In the genomic region with DNA sequence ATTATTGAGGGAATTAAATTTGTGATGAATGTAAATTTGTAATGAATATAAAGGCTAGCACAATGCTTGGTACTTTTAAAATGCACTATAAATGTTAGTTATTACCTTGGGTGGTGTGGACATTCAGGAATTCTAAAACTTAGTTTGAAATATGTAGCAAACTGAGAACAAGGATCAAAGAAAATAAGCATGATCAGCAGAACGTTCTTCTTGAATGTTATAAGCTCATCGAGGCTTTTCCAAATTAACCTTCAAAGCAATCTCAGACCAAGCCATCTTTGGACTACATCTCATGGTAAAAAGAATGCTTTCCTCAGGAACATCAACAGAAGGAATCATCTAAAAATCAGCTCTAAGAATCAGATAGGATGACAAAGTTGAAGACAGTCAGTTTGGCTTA, we compare ENCODE assay signal across 28 cellular contexts.
"Had no signal": no experiment of that assay in that cellular context is flagged by ENCODE, and none has a peak within 500 bp of the region (broad histone marks: within the 10 kb centered on the region; RNA-seq: fewer than 3 reads in every experiment).

No MANE protein-coding gene starts in this region.

- DNase-seq: naive thymus-derived CD4-positive, alpha-beta T cell; natural killer cell; nephron progenitor cell; nucleus accumbens; pancreas; retina; right cardiac atrium; sigmoid colon; small intestine; stimulated activated CD4-positive, alpha-beta T cell treated with anti-CD3 and anti-CD28 coated beads, Interleukin-15, amount 100 ng/mL, for 24 hours; stimulated activated CD4-positive, alpha-beta T cell treated with anti-CD3 and anti-CD28 coated beads, Interleukin-2, amount 100 ng/mL, for 24 hours; stimulated activated CD4-positive, alpha-beta T cell treated with anti-CD3 and anti-CD28 coated beads, Interleukin-2, amount 100 ng/mL, for 48 hours; stimulated activated CD4-positive, alpha-beta T cell treated with anti-CD3 and anti-CD28 coated beads, Interleukin-4, amount 100 ng/mL, for 24 hours; stimulated activated naive B cell treated with anti-CD40 and anti-IgM and Interleukin-4, amounts not matched to agents 10 μg/mL and 1 μg/mL and 100 μg/mL, for 72 hours; stimulated activated naive CD4-positive, alpha-beta T cell treated with Interleukin-2 at 50 U/mL for 16 hours; stomach; testis; tibial artery; transverse colon; upper lobe of left lung had no signal

- H3K36me3 Mint-ChIP-seq: stimulated activated effector memory CD8-positive, alpha-beta T cell treated with anti-CD3 and anti-CD28 coated beads, Interleukin-12 subunit alpha, Interleukin-12 subunit beta, amount 100 ng/mL, for 72 hours had no signal

- H3K4me1 ChIP-seq: pancreas, prostate gland, testis, upper lobe of left lung had no signal

- H3K27ac ChIP-seq: neutrophil, pancreas, prostate gland, stomach, suprapubic skin, testis, tibial artery, transverse colon, upper lobe of left lung had no signal

- H3K36me3 ChIP-seq: neutrophil, pancreas, prostate gland, sigmoid colon, stomach, suprapubic skin, tibial artery, transverse colon, upper lobe of left lung, vagina had no signal

- H3K27me3 ChIP-seq: neutrophil, pancreas, sigmoid colon, stomach, suprapubic skin, testis, tibial artery, transverse colon, upper lobe of left lung, vagina had no signal

- H3K9me3 ChIP-seq: neutrophil, pancreas, prostate gland, testis had no signal

- H3K27me3 Mint-ChIP-seq: stimulated activated naive CD8-positive, alpha-beta T cell treated with anti-CD3 and anti-CD28 coated beads, Interleukin-15, Interleukin-2, amounts not matched to agents 100 ng/mL and 50 ng/mL, for 24 hours had no signal

- H3K27ac Mint-ChIP-seq: naive thymus-derived CD4-positive, alpha-beta T cell; natural killer cell; nephron progenitor cell; stimulated activated effector memory CD8-positive, alpha-beta T cell treated with anti-CD3 and anti-CD28 coated beads, Interleukin-12 subunit alpha, Interleukin-12 subunit beta, amount 100 ng/mL, for 72 hours; stimulated activated naive B cell treated with anti-CD40 and anti-IgM and Interleukin-4, amounts not matched to agents 10 μg/mL and 1 μg/mL and 100 μg/mL, for 72 hours; stimulated activated naive CD8-positive, alpha-beta T cell treated with anti-CD3 and anti-CD28 coated beads, Interleukin-15, Interleukin-2, amounts not matched to agents 100 ng/mL and 50 ng/mL, for 24 hours had no signal

- H3K4me3 Mint-ChIP-seq: naive thymus-derived CD4-positive, alpha-beta T cell; natural killer cell; nephron progenitor cell; neural crest cell; stimulated activated effector memory CD8-positive, alpha-beta T cell treated with anti-CD3 and anti-CD28 coated beads, Interleukin-12 subunit alpha, Interleukin-12 subunit beta, amount 100 ng/mL, for 72 hours; stimulated activated naive B cell treated with anti-CD40 and anti-IgM and Interleukin-4, amounts not matched to agents 10 μg/mL and 1 μg/mL and 100 μg/mL, for 72 hours; stimulated activated naive CD8-positive, alpha-beta T cell treated with anti-CD3 and anti-CD28 coated beads, Interleukin-15, Interleukin-2, amounts not matched to agents 100 ng/mL and 50 ng/mL, for 24 hours had no signal

- H3K4me3 ChIP-seq: pancreas, prostate gland, sigmoid colon, stomach, suprapubic skin, testis, tibial artery, transverse colon, upper lobe of left lung, vagina had no signal

- FAIRE-seq: pancreas, small intestine, urothelium cell line had no signal

- H3K4me1 Mint-ChIP-seq: naive thymus-derived CD4-positive, alpha-beta T cell; natural killer cell; stimulated activated effector memory CD8-positive, alpha-beta T cell treated with anti-CD3 and anti-CD28 coated beads, Interleukin-12 subunit alpha, Interleukin-12 subunit beta, amount 100 ng/mL, for 72 hours; stimulated activated naive B cell treated with anti-CD40 and anti-IgM and Interleukin-4, amounts not matched to agents 10 μg/mL and 1 μg/mL and 100 μg/mL, for 72 hours had no signal

- ATAC-seq: naive thymus-derived CD4-positive, alpha-beta T cell; natural killer cell; pancreas; right cardiac atrium; stimulated activated effector memory CD8-positive, alpha-beta T cell treated with anti-CD3 and anti-CD28 coated beads, Interleukin-12 subunit alpha, Interleukin-12 subunit beta, amount 100 ng/mL, for 72 hours; stimulated activated naive B cell treated with anti-CD40 and anti-IgM and Interleukin-4, amounts not matched to agents 10 μg/mL and 1 μg/mL and 100 μg/mL, for 72 hours had no signal
